Comparison of ENCODE assay signal across 8 cellular contexts in genomic region chr3:187066228-187066995, GRCh38.
A peak's percentile ranks its signal among the peaks of the same experiment; 100 is the strongest.
DNase-seq lines count a peak whose midpoint lies in the region; ATAC-seq and TF ChIP-seq lines count a peak whose summit lies in the region.

No MANE protein-coding gene starts in this region.

- DNase-seq in Caki2 (ENCODE audit: low read depth) (peak; percentile 27), fibroblast of pulmonary artery (ENCODE audit: low read depth) (peak; percentile 31)
- peak; percentile 50 to 57 for DNase-seq in activated CD4-positive, alpha-beta T cell treated with anti-CD3 and anti-CD28 coated beads, Interleukin-2, amount 50 U/mL, for 4 hours
- DNase-seq in stimulated activated CD4-positive, alpha-beta T cell treated with anti-CD3 and anti-CD28 coated beads, Interleukin-15, amount 100 ng/mL, for 24 hours: peak; percentile 46

- H3K9me3 ChIP-seq in KOPT-K1 (ENCODE audit: insufficient read depth, low read length, poor library complexity, severe bottlenecking): no peaks in the 10 kb centered on the region

- ATAC-seq in GM19351 (IDR thresholded peaks at IDR 0.05; ENCODE audit: unreplicated experiment) (peak; percentile 30), GM18519 (IDR thresholded peaks at IDR 0.05; ENCODE audit: low FRiP score, unreplicated experiment) (no peak), HG02571 (IDR thresholded peaks at IDR 0.05; ENCODE audit: unreplicated experiment) (no peak)

- in situ Hi-C loops in Caki2 (cut with HindIII; ENCODE audit: low pct_unique_long_range_greater_than_20kb, low sequenced_read_pairs): no loop called here

- peaks cover 47% of the 10 kb centered on the region for H3K36me3 ChIP-seq in KOPT-K1 (ENCODE audit: insufficient read depth, low read length)

- H3K4me3 ChIP-seq in fibroblast of pulmonary artery (replicated peaks; ENCODE audit: low read depth, low read length): no peak overlapping the region

- peak overlapping the region; percentile 0 for H3K27ac ChIP-seq in KOPT-K1 (ENCODE audit: low read depth, low read length, poor library complexity, severe bottlenecking)

- TF ChIP-seq CTCF in fibroblast of pulmonary artery (IDR thresholded peaks at IDR 0.05; ENCODE audit: low read length, missing control alignments): peak; percentile 6
